ENCODE assay signal across 29 cellular contexts in the genomic region with DNA sequence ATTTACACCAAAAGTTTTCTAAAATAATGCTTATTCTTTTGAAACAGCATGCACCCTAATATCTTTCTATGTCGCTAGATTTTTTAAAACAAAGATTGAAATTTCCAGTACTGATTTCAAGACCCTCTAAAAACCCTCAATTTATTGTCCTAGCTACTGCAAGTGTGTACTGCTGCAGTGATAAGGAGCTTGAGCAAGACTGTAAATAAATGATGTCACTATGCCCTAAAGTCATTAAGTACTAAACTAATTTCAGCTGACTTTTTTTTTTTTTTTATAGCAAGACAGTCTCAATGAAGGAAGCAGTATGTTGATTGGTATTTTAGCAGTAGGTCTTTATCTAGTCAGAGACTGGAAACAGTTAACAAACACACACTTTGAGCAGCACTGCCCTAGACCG.
"Had no signal": no experiment of that assay in that cellular context is flagged by ENCODE, and none has a peak within 500 bp of the region (broad histone marks: within the 10 kb centered on the region; RNA-seq: fewer than 3 reads in every experiment).

No MANE protein-coding gene starts in this region.

- H3K36me3 Mint-ChIP-seq: activated naive CD4-positive, alpha-beta T cell treated with anti-CD3 and anti-CD28 coated beads, Interleukin-2, amount 10 ng/mL, durations not matched to agents 7 days and 5 days; activated naive CD8-positive, alpha-beta T cell treated with anti-CD3 and anti-CD28 coated beads for 36 hours; T-cell had no signal

- DNase-seq: activated B cell treated with CpG ODN at 0.5 μM for 24 hours; activated CD4-positive, alpha-beta T cell treated with anti-CD3 and anti-CD28 coated beads for 1 hour; activated CD4-positive, alpha-beta T cell treated with anti-CD3 and anti-CD28 coated beads, Interleukin-2, amount 10 ng/mL, durations not matched to agents 24 days and 14 days; activated CD4-positive, alpha-beta T cell treated with anti-CD3 and anti-CD28 coated beads, Interleukin-2, amount 50 U/mL, for 48 hours; activated CD8-positive, alpha-beta memory T cell treated with anti-CD3 and anti-CD28 coated beads for 24 hours; activated gamma-delta T cell treated with Interleukin-2 at 50 U/mL for 16 hours; activated naive CD4-positive, alpha-beta T cell treated with anti-CD3 and anti-CD28 coated beads, Interleukin-2, amount 10 ng/mL, durations not matched to agents 7 days and 5 days; activated naive CD8-positive, alpha-beta T cell treated with anti-CD3 and anti-CD28 coated beads for 36 hours; activated T-cell treated with anti-CD3 and anti-CD28 coated beads, Interleukin-2, amount 50 U/mL, for 4 hours; brain microvascular endothelial cell; MG63; MV-4-11; NCI-H1092 treated with DMSO at 0.1 percent for 48 hours; NCI-H1417 treated with DMSO at 0.1 percent for 48 hours; NCI-H1694; NCI-H2029 treated with DMSO at 0.1 percent for 48 hours; NCI-H345; NCI-H510A; NCI-H526 treated with DMSO at 0.1 percent for 48 hours; NK-92 treated with Interleukin-12 subunit alpha and Interleukin-12 subunit beta, amount 100 ng/mL, for 24 hours; OCI-M1; RPMI8226; T-cell; T-helper 2 cell; T1000 had no signal

- H3K27ac Mint-ChIP-seq: activated B cell treated with CpG ODN at 0.5 μM for 24 hours; activated CD4-positive, alpha-beta T cell treated with anti-CD3 and anti-CD28 coated beads, Interleukin-2, amount 10 ng/mL, durations not matched to agents 24 days and 14 days; activated naive CD4-positive, alpha-beta T cell treated with anti-CD3 and anti-CD28 coated beads, Interleukin-2, amount 10 ng/mL, durations not matched to agents 7 days and 5 days; activated naive CD8-positive, alpha-beta T cell treated with anti-CD3 and anti-CD28 coated beads for 36 hours; activated T-helper 17 cell treated with anti-CD3 and anti-CD28 coated beads, Interleukin-2, amount 50 U/mL, for 72 hours; T-cell had no signal

- H3K9me3 Mint-ChIP-seq: activated B cell treated with CpG ODN at 0.5 μM for 24 hours; activated CD4-positive, alpha-beta T cell treated with anti-CD3 and anti-CD28 coated beads, Interleukin-2, amount 10 ng/mL, durations not matched to agents 24 days and 14 days; activated naive CD4-positive, alpha-beta T cell treated with anti-CD3 and anti-CD28 coated beads, Interleukin-2, amount 10 ng/mL, durations not matched to agents 7 days and 5 days; activated naive CD8-positive, alpha-beta T cell treated with anti-CD3 and anti-CD28 coated beads for 36 hours; activated T-cell treated with anti-CD3 and anti-CD28 coated beads, Interleukin-2, amount 50 U/mL, for 4 hours; activated T-helper 17 cell treated with anti-CD3 and anti-CD28 coated beads, Interleukin-2, amount 50 U/mL, for 72 hours; T-cell had no signal

- H3K36me3 ChIP-seq: brain microvascular endothelial cell, MG63 had no signal

- H3K4me3 ChIP-seq: MG63, SK-N-MC had no signal

- H3K9me3 ChIP-seq: MG63 had no signal

- H3K27ac ChIP-seq: brain microvascular endothelial cell, SK-N-MC had no signal

- H3K4me3 Mint-ChIP-seq: activated B cell treated with CpG ODN at 0.5 μM for 24 hours; activated CD4-positive, alpha-beta T cell treated with anti-CD3 and anti-CD28 coated beads, Interleukin-2, amount 10 ng/mL, durations not matched to agents 24 days and 14 days; activated naive CD4-positive, alpha-beta T cell treated with anti-CD3 and anti-CD28 coated beads, Interleukin-2, amount 10 ng/mL, durations not matched to agents 7 days and 5 days; activated naive CD8-positive, alpha-beta T cell treated with anti-CD3 and anti-CD28 coated beads for 36 hours; activated T-cell treated with anti-CD3 and anti-CD28 coated beads, Interleukin-2, amount 50 U/mL, for 4 hours; activated T-helper 17 cell treated with anti-CD3 and anti-CD28 coated beads, Interleukin-2, amount 50 U/mL, for 72 hours; T-cell had no signal

- ATAC-seq: activated T-cell treated with anti-CD3 and anti-CD28 coated beads, Interleukin-2, amount 50 U/mL, for 4 hours; activated T-helper 17 cell treated with anti-CD3 and anti-CD28 coated beads, Interleukin-2, amount 50 U/mL, for 72 hours; Panc1; Right ventricle myocardium inferior; T-cell had no signal

- H3K4me1 Mint-ChIP-seq: activated B cell treated with CpG ODN at 0.5 μM for 24 hours; activated CD4-positive, alpha-beta T cell treated with anti-CD3 and anti-CD28 coated beads, Interleukin-2, amount 10 ng/mL, durations not matched to agents 24 days and 14 days; activated naive CD4-positive, alpha-beta T cell treated with anti-CD3 and anti-CD28 coated beads, Interleukin-2, amount 10 ng/mL, durations not matched to agents 7 days and 5 days; activated naive CD8-positive, alpha-beta T cell treated with anti-CD3 and anti-CD28 coated beads for 36 hours; activated T-helper 17 cell treated with anti-CD3 and anti-CD28 coated beads, Interleukin-2, amount 50 U/mL, for 72 hours; T-cell had no signal
